ENCODE assay signal across 8 cellular contexts in genomic region chr20:45972500-45973183, GRCh38. TPM values are rescaled to one million over a fixed set of nuclear protein-coding genes. Genes with fewer than 3 reads are reported as not detected.
DNase-seq lines count a peak whose midpoint lies in the region; ATAC-seq, FAIRE-seq and TF ChIP-seq lines count a peak whose summit lies in the region.

No MANE protein-coding gene starts in this region.

- H3K4me1 ChIP-seq in GM23338 (ENCODE audit: insufficient read depth) (peaks cover 11% of the 10 kb centered on the region; the same call in 1 of the 2 replicates), psoas muscle (peaks cover 27% of the 10 kb centered on the region)

- H3K79me2 ChIP-seq in GM23338 (replicated peaks; ENCODE audit: insufficient read depth) (no peaks in the 10 kb centered on the region), SU-DHL-6 (ENCODE audit: insufficient read depth, low read length) (peaks cover 27% of the 10 kb centered on the region)

- WGBS in psoas muscle, 3 donors, result 43 to 44% (median 43%) methylated on average over 29 of the region's 29 CpGs

- peak overlapping the region; percentile 95 for H3K9ac ChIP-seq in SU-DHL-6 (ENCODE audit: low read length)

- H3K27ac ChIP-seq in GM23338 (ENCODE audit: low read depth) (peak overlapping the region; percentile 71), SU-DHL-6 (ENCODE audit: low read depth, low read length) (peak overlapping the region; percentile 97), psoas muscle (peak overlapping the region; percentile 97)

- H3K27ac Mint-ChIP-seq in GM23338, result peak overlapping the region; percentile 99

- TF ChIP-seq CTCF in BJ (IDR thresholded peaks at IDR 0.05; ENCODE audit: insufficient read depth, low read depth, low read length), result no peak
- TF ChIP-seq CTCF in GM23338 (conservative IDR thresholded peaks at IDR 0.05; ENCODE audit: low read depth in 2 of 2), result no peak
- no peak for TF ChIP-seq CTCF in SU-DHL-6 (IDR thresholded peaks at IDR 0.05; ENCODE audit: insufficient read depth, low read length, poor library complexity, severe bottlenecking)
- no peak for TF ChIP-seq CTCF in fibroblast of mammary gland (conservative IDR thresholded peaks at IDR 0.05; ENCODE audit: control insufficient read depth, insufficient read depth, low read depth, low read length)
- TF ChIP-seq CTCF in psoas muscle (IDR thresholded peaks at IDR 0.05), result no peak

- CTCF ChIA-PET in BJ (lab: Yijun Ruan, JAX), result interaction anchor here (0.6 to 7.1 kb wide), 5 partner anchors 14 to 124 kb away, joined by 3 to 64 read pairs (median 4); no protein-coding TSS in a partner anchor

- peaks cover 10% of the 10 kb centered on the region for H3K36me3 ChIP-seq in BJ (ENCODE audit: control insufficient read depth, insufficient read depth, low read length)
- no peaks in the 10 kb centered on the region; the same call in 1 of the 2 replicates for H3K36me3 ChIP-seq in GM23338 (ENCODE audit: insufficient read depth)
- H3K36me3 ChIP-seq in SU-DHL-6 (ENCODE audit: low read length), result no peaks in the 10 kb centered on the region
- peaks cover 0 to 17% of the 10 kb centered on the region in 2 donors for H3K36me3 ChIP-seq in psoas muscle (ENCODE audit: insufficient read depth in 1 of 2, low read depth in 1 of 2)

- no peaks in the 10 kb centered on the region; the same call in 2 of the 3 replicates for H3K9me3 Mint-ChIP-seq in GM23338

- peaks cover 15% of the 10 kb centered on the region for H3K4me1 Mint-ChIP-seq in GM23338

- H3K27me3 ChIP-seq in BJ (ENCODE audit: control insufficient read depth, insufficient read depth, low read length) (no peaks in the 10 kb centered on the region), GM23338 (ENCODE audit: insufficient read depth) (no peaks in the 10 kb centered on the region), SU-DHL-6 (ENCODE audit: low read length) (no peaks in the 10 kb centered on the region), psoas muscle (ENCODE audit: insufficient read depth in 3 of 3, low read length in 2 of 3) (no peaks in the 10 kb centered on the region)

- H3K36me3 Mint-ChIP-seq in GM23338 (ENCODE audit: low read depth), result 0 out of 3 replicates have a peak, but pooled peaks cover under 1% of the 10 kb centered on the region

- H3K9me3 ChIP-seq in SU-DHL-6 (ENCODE audit: insufficient read depth, low read length) (no peaks in the 10 kb centered on the region), psoas muscle (no peaks in the 10 kb centered on the region)

- DNase-seq in BJ (ENCODE audit: low read depth) (no peak), GM23338 (ENCODE audit: low spot score) (peak; percentile 96), fibroblast of mammary gland (ENCODE audit: low read depth) (no peak), psoas muscle (peak; percentile 31 to 96), medulla oblongata (ENCODE audit: extremely low spot score) (no peak), frontal cortex (ENCODE audit: low spot score in 2 of 2) (no peak)
- no peak for DNase-seq in activated effector memory CD4-positive, alpha-beta T cell treated with Interleukin-2 at 50 U/mL for 16 hours

- POLR2A ChIA-PET in BJ (lab: Charles Lee), result interaction anchor here (0.5 to 0.6 kb wide), 3 partner anchors 53 to 362 kb away, joined by 3 to 6 read pairs (median 4); no protein-coding TSS in a partner anchor

- peak overlapping the region; percentile 68 for H3K4me2 ChIP-seq in GM23338
- H3K4me2 ChIP-seq in SU-DHL-6 (ENCODE audit: low read depth, low read length, poor library complexity, severe bottlenecking), result peak overlapping the region; percentile 95

- H4K20me1 ChIP-seq in GM23338 (replicated peaks; ENCODE audit: insufficient read depth) (no peaks in the 10 kb centered on the region), SU-DHL-6 (ENCODE audit: low read depth, low read length) (no peaks in the 10 kb centered on the region; the same call in 1 of the 2 replicates)

- H3K4me3 Mint-ChIP-seq in GM23338, result peak overlapping the region; percentile 90

- no peak for FAIRE-seq in frontal cortex (lab: Jason Lieb, UNC)

- H3K9me2 ChIP-seq in GM23338 (ENCODE audit: insufficient read depth) (no peaks in the 10 kb centered on the region), SU-DHL-6 (replicated peaks; ENCODE audit: insufficient read depth, low read length) (no peaks in the 10 kb centered on the region)

- no peak overlapping the region for H2AFZ ChIP-seq in GM23338
- H2AFZ ChIP-seq in SU-DHL-6 (ENCODE audit: low read depth, low read length, severe bottlenecking), result peak overlapping the region; percentile 91

- H3F3A ChIP-seq in GM23338 (replicated peaks; ENCODE audit: low read depth) (peaks cover 15% of the 10 kb centered on the region), SU-DHL-6 (ENCODE audit: insufficient read depth) (peaks cover 4% of the 10 kb centered on the region; the same call in 1 of the 2 replicates)

- peaks cover 12% of the 10 kb centered on the region for H3K27me3 Mint-ChIP-seq in GM23338 (ENCODE audit: insufficient read depth, low read depth, poor library complexity)

- intact Hi-C loops in psoas muscle (cut with DNase I), result loop anchor here in 1 of 2 donors (5.0 kb wide), 1 partner anchor 120 kb away; no protein-coding TSS in a partner anchor

- ATAC-seq in GM23338 (peak; percentile 86), psoas muscle (no peak)

- H3K4me3 ChIP-seq in BJ (ENCODE audit: low read depth, low read length) (peak overlapping the region; percentile 38), GM23338 (peak overlapping the region; percentile 79), SU-DHL-6 (ENCODE audit: insufficient read depth, low read length, poor library complexity, severe bottlenecking) (peak overlapping the region; percentile 92), fibroblast of mammary gland (ENCODE audit: control insufficient read depth, low read depth, low read length) (peak overlapping the region; percentile 76), psoas muscle (peak overlapping the region; percentile 93)

TF ChIP-seq in GM23338, 12 proteins besides CTCF, POLR2A, EP300 and RAD21:
- no peak for TF ChIP-seq EZH2phosphoT487 (IDR thresholded peaks at IDR 0.05; ENCODE audit: unreplicated experiment)
- TF ChIP-seq POLR2AphosphoS5 (IDR thresholded peaks at IDR 0.05; ENCODE audit: low read depth), result 0 out of 2 replicates have a peak, but pooled peaks have one; percentile 47
- TF ChIP-seq ZNF331 (CRISPR knock-in tag; IDR thresholded peaks at IDR 0.05; ENCODE audit: low read depth), result no peak

RNA-seq across cellular contexts. Expression of gene ZNF335, which starts 0.6 kb away (rescaled TPM):
- polyA plus RNA-seq in BJ (2011; rRNA removed) (4.5 and 9.9 TPM in 2 replicates), GM23338 (2016; fragmentation: Nextera tagmentation; extraction: Ambion mirVana) (5.7 and 7.4 TPM in 2 replicates), psoas muscle (1 to 10 TPM; 6.9 to 9.0 (median 7.2) TPM)
- polyA minus RNA-seq in BJ (2011; rRNA and poly(A)+ RNA removed), result 17.2 and 18.5 TPM in 2 replicates
- 18.6 and 24.2 TPM in 2 replicates for total RNA-seq in GM23338 (2014; rRNA removed; shearing (Covaris generic))
- total RNA-seq in psoas muscle (10 to 100 TPM; 10.2 to 11.5 (median 10.9) TPM), frontal cortex (12.6 TPM)

RNA-seq across cellular contexts. Expression of gene MMP9, which starts 36.1 kb away (rescaled TPM):
- polyA plus RNA-seq in BJ (2011; rRNA removed) (not detected in 2 replicates), GM23338 (2016; fragmentation: Nextera tagmentation; extraction: Ambion mirVana) (4.1 and 4.3 TPM in 2 replicates), psoas muscle (under 1 TPM; 0.07 to 0.20 (median 0.19) TPM)
- not detected in 2 replicates for polyA minus RNA-seq in BJ (2011; rRNA and poly(A)+ RNA removed)
- total RNA-seq in GM23338 (2014; rRNA removed; shearing (Covaris generic)), result 5.4 and 5.8 TPM in 2 replicates
- total RNA-seq in psoas muscle (1 to 10 TPM in 1 of 4 donors, under 1 TPM in 3; 0.30 to 1.2 (median 0.53) TPM), frontal cortex (under 0.01 TPM)

RNA-seq across cellular contexts. Expression of gene PCIF1, which starts 38.2 kb away (rescaled TPM):
- polyA plus RNA-seq in BJ (2011; rRNA removed) (12.7 and 20.9 TPM in 2 replicates), GM23338 (2016; fragmentation: Nextera tagmentation; extraction: Ambion mirVana) (28.3 and 37.0 TPM in 2 replicates), psoas muscle (10 to 100 TPM; 26.0 to 41.3 (median 29.7) TPM)
- 21.4 and 22.6 TPM in 2 replicates for polyA minus RNA-seq in BJ (2011; rRNA and poly(A)+ RNA removed)
- total RNA-seq in GM23338 (2014; rRNA removed; shearing (Covaris generic)), result 26.1 and 27.0 TPM in 2 replicates
- total RNA-seq in psoas muscle (10 to 100 TPM; 24.7 to 46.7 (median 32.0) TPM), frontal cortex (9.0 TPM)

RNA-seq across cellular contexts. Expression of gene SLC12A5, which starts 56.4 kb away (rescaled TPM):
- polyA plus RNA-seq in BJ (2011; rRNA removed) (0.61 and 0.70 TPM in 2 replicates), GM23338 (2016; fragmentation: Nextera tagmentation; extraction: Ambion mirVana) (8.4 and 9.8 TPM in 2 replicates), psoas muscle (under 1 TPM in 1 of 3 donors, not detected in 2; 0.29 TPM)
- 0.15 and 0.33 TPM in 2 replicates for polyA minus RNA-seq in BJ (2011; rRNA and poly(A)+ RNA removed)
- total RNA-seq in GM23338 (2014; rRNA removed; shearing (Covaris generic)), result 0.35 and 3.5 TPM in 2 replicates
- total RNA-seq in psoas muscle (not detected), frontal cortex (18.8 TPM)

Comparison
In these comparisons a context has a peak if more than half of its experiments do, and no peak if none do; other contexts are left out.
1. DNase-seq: peak in GM23338 (single experiment) and psoas muscle (2 of 2); none in BJ (single experiment), fibroblast of mammary gland (single experiment), medulla oblongata (single experiment), activated effector memory CD4-positive, alpha-beta T cell treated with Interleukin-2 at 50 U/mL for 16 hours (single experiment) and frontal cortex (0 of 2).
2. H3K4me3 ChIP-seq: peak in every context shown above with its lines; median percentile 93 in psoas muscle; 92 in SU-DHL-6; 79 in GM23338; 76 in fibroblast of mammary gland; 38 in BJ.
3. Peak in every context shown above with its lines, with median percentiles within 50 percentile points of each other: H3K27ac ChIP-seq.